9 cellular contexts compared by ENCODE assay signal in the genomic region with DNA sequence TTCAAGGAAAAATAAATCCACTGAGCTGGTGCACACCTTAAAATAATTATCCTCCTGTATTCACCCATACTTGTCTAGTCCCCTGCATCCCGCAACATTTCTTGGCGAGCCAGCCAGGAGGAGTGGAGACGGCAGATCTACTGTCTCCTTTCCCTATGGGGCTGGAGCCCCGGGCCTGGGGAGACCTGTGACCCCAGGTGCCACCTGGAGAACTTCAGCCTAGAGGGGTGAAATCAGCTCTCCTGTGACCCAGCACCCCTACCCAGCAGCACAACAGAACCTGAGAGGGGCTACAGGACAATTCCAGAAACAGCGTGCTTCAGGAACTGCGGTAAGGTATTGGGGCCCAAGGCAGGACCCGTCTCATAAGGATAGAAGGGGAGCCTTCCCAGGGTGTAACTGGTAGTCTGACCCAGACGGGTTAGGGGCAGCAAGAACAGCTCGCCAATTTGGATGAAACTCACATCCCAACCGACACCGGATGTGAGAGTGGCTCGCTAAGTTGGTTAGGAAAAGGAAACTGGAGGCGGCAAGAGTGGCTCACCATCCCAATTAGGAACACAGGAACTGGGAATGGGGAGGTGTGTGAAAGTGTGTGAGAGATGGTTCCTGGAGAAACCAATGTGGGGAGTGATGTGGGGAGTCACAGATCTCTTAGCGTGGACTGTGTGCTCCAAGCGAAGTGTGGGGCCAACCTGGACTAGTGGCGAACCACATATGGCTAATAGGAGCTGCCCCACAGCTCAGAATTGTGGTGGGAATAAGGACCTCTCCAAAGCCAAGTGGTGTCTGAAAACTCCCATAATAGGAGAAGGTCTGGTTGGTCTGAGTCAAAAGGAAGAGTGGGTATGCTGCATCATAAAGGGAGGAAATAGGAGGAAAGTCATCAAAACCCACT. TPM values are rescaled to one million over a fixed set of nuclear protein-coding genes. Genes with fewer than 3 reads are reported as not detected.
DNase-seq lines count a peak whose midpoint lies in the region; ATAC-seq and TF ChIP-seq lines count a peak whose summit lies in the region.
"Had no signal": no experiment of that assay in that cellular context is flagged by ENCODE, and none has a peak within 500 bp of the region (broad histone marks: within the 10 kb centered on the region; RNA-seq: fewer than 3 reads in every experiment).

No MANE protein-coding gene starts in this region.

- H3K4me1 ChIP-seq in upper lobe of left lung = peaks cover 6 to 23% (median 15%) of the 10 kb centered on the region in 4 donors

- H3K27ac ChIP-seq in upper lobe of left lung = peak overlapping the region; percentile 4 to 80 (median 54)

- peak overlapping the region; percentile 46 for H3K27ac Mint-ChIP-seq in activated naive CD4-positive, alpha-beta T cell treated with anti-CD3 and anti-CD28 coated beads, Interleukin-2, amount 10 ng/mL, durations not matched to agents 7 days and 5 days
- no peak overlapping the region for H3K27ac Mint-ChIP-seq in activated naive CD4-positive, alpha-beta T cell treated with anti-CD3 and anti-CD28 coated beads, Interleukin-2, amount 50 U/mL, for 72 hours
- H3K27ac Mint-ChIP-seq in activated naive CD8-positive, alpha-beta T cell treated with anti-CD3 and anti-CD28 coated beads, Interleukin-2, amount 50 U/mL, for 24 hours = no peak overlapping the region
- peak overlapping the region; percentile 50 to 94 (median 86) for H3K27ac Mint-ChIP-seq in naive B cell

- peak overlapping the region; percentile 1 for H3K4me3 Mint-ChIP-seq in activated naive CD4-positive, alpha-beta T cell treated with anti-CD3 and anti-CD28 coated beads, Interleukin-2, amount 10 ng/mL, durations not matched to agents 7 days and 5 days
- H3K4me3 Mint-ChIP-seq in activated naive CD8-positive, alpha-beta T cell treated with anti-CD3 and anti-CD28 coated beads, Interleukin-2, amount 50 U/mL, for 24 hours = peak overlapping the region; percentile 65
- peak overlapping the region in 6 of 8 donors; percentile 78 to 92 (median 90) for H3K4me3 Mint-ChIP-seq in naive B cell

- H3K36me3 ChIP-seq in upper lobe of left lung = no peaks in the 10 kb centered on the region

- H3K4me1 Mint-ChIP-seq in activated naive CD4-positive, alpha-beta T cell treated with anti-CD3 and anti-CD28 coated beads, Interleukin-2, amount 10 ng/mL, durations not matched to agents 7 days and 5 days = peaks cover 21% of the 10 kb centered on the region
- peaks cover 16% of the 10 kb centered on the region for H3K4me1 Mint-ChIP-seq in activated naive CD8-positive, alpha-beta T cell treated with anti-CD3 and anti-CD28 coated beads, Interleukin-2, amount 50 U/mL, for 24 hours
- peaks cover 27 to 29% (median 27%) of the 10 kb centered on the region in 3 donors for H3K4me1 Mint-ChIP-seq in naive B cell

- WGBS in upper lobe of left lung, 2 donors = 91 to 93% methylated on average over 16 of the region's 16 CpGs

- TF ChIP-seq EP300 in upper lobe of left lung (IDR thresholded peaks at IDR 0.05) = no peak

- no peaks in the 10 kb centered on the region for H3K36me3 Mint-ChIP-seq in activated naive CD4-positive, alpha-beta T cell treated with anti-CD3 and anti-CD28 coated beads, Interleukin-2, amount 10 ng/mL, durations not matched to agents 7 days and 5 days
- H3K36me3 Mint-ChIP-seq in activated naive CD4-positive, alpha-beta T cell treated with anti-CD3 and anti-CD28 coated beads, Interleukin-2, amount 50 U/mL, for 72 hours = no peaks in the 10 kb centered on the region
- no peaks in the 10 kb centered on the region for H3K36me3 Mint-ChIP-seq in activated naive CD8-positive, alpha-beta T cell treated with anti-CD3 and anti-CD28 coated beads, Interleukin-2, amount 50 U/mL, for 24 hours (ENCODE audit: low read depth)
- H3K36me3 Mint-ChIP-seq in naive B cell = no peaks in the 10 kb centered on the region

- DNase-seq in activated naive CD4-positive, alpha-beta T cell treated with anti-CD3 and anti-CD28 coated beads, Interleukin-2, amount 10 ng/mL, durations not matched to agents 7 days and 5 days = no peak
- no peak for DNase-seq in activated naive CD4-positive, alpha-beta T cell treated with anti-CD3 and anti-CD28 coated beads, Interleukin-2, amount 50 U/mL, for 72 hours (ENCODE audit: low spot score in 2 of 2)
- no peak for DNase-seq in activated naive CD8-positive, alpha-beta T cell treated with anti-CD3 and anti-CD28 coated beads, Interleukin-2, amount 50 U/mL, for 24 hours
- DNase-seq in naive B cell (no peak), upper lobe of left lung (no peak), OCI-M2 (lab: John Stamatoyannopoulos, UW; ENCODE audit: unreplicated experiment) (no peak)
- DNase-seq in stimulated activated naive CD4-positive, alpha-beta T cell treated with Interleukin-2 at 50 U/mL for 16 hours (lab: John Stamatoyannopoulos, UW) = no peak
- DNase-seq: mesendoderm had no signal

- H3K27me3 ChIP-seq in upper lobe of left lung = no peaks in the 10 kb centered on the region

- peak overlapping the region in 2 of 4 donors; percentile 31 to 38 for H3K4me3 ChIP-seq in upper lobe of left lung

- no peak for ATAC-seq in activated naive CD4-positive, alpha-beta T cell treated with anti-CD3 and anti-CD28 coated beads, Interleukin-2, amount 50 U/mL, for 72 hours
- ATAC-seq in activated naive CD8-positive, alpha-beta T cell treated with anti-CD3 and anti-CD28 coated beads, Interleukin-2, amount 50 U/mL, for 24 hours = no peak
- no peak for ATAC-seq in naive B cell (ENCODE audit: low read depth in 2 of 2)
- no peak for ATAC-seq in upper lobe of left lung (ENCODE audit: low FRiP score in 2 of 2)
- no peak for ATAC-seq in HG02970 (IDR thresholded peaks at IDR 0.05; ENCODE audit: low FRiP score, unreplicated experiment)

- H3K9me3 ChIP-seq in upper lobe of left lung = no peaks in the 10 kb centered on the region

- no peak for TF ChIP-seq POLR2A in upper lobe of left lung (IDR thresholded peaks at IDR 0.05)

- no peaks in the 10 kb centered on the region for H3K9me3 Mint-ChIP-seq in activated naive CD4-positive, alpha-beta T cell treated with anti-CD3 and anti-CD28 coated beads, Interleukin-2, amount 10 ng/mL, durations not matched to agents 7 days and 5 days
- no peaks in the 10 kb centered on the region for H3K9me3 Mint-ChIP-seq in activated naive CD4-positive, alpha-beta T cell treated with anti-CD3 and anti-CD28 coated beads, Interleukin-2, amount 50 U/mL, for 72 hours
- no peaks in the 10 kb centered on the region for H3K9me3 Mint-ChIP-seq in activated naive CD8-positive, alpha-beta T cell treated with anti-CD3 and anti-CD28 coated beads, Interleukin-2, amount 50 U/mL, for 24 hours
- H3K9me3 Mint-ChIP-seq in naive B cell = no peaks in the 10 kb centered on the region

- TF ChIP-seq CTCF in upper lobe of left lung (IDR thresholded peaks at IDR 0.05) = no peak

- peaks cover 50% of the 10 kb centered on the region for H3K27me3 Mint-ChIP-seq in activated naive CD4-positive, alpha-beta T cell treated with anti-CD3 and anti-CD28 coated beads, Interleukin-2, amount 10 ng/mL, durations not matched to agents 7 days and 5 days
- peaks cover 2% of the 10 kb centered on the region for H3K27me3 Mint-ChIP-seq in activated naive CD8-positive, alpha-beta T cell treated with anti-CD3 and anti-CD28 coated beads, Interleukin-2, amount 50 U/mL, for 24 hours
- peaks cover 0 to 10% (median 0%) of the 10 kb centered on the region in 3 donors for H3K27me3 Mint-ChIP-seq in naive B cell

- CTCF ChIA-PET in activated naive CD4-positive, alpha-beta T cell treated with anti-CD3 and anti-CD28 coated beads, Interleukin-2, amount 10 ng/mL, durations not matched to agents 7 days and 5 days (lab: Charles Lee) = interaction anchor here (1.0 to 2.2 kb wide), 5 partner anchors 9 to 156 kb away, joined by 3 to 7 read pairs (median 4); no protein-coding TSS in a partner anchor

RNA-seq across cellular contexts. Expression of gene DENND2A, which starts 15.1 kb away (rescaled TPM):
- total RNA-seq in activated naive CD4-positive, alpha-beta T cell treated with anti-CD3 and anti-CD28 coated beads, Interleukin-2, amount 50 U/mL, for 72 hours = not detected
- polyA plus RNA-seq in naive B cell (ENCODE audit: low read depth in 6 of 6) = under 1 TPM in 2 of 6 donors, not detected in 4; 0.30 to 0.98 TPM
- 10 to 100 TPM in 4 of 6 donors, 1 to 10 TPM in 2; 4.1 to 27.8 (median 12.1) TPM for total RNA-seq in upper lobe of left lung

RNA-seq across cellular contexts. Expression of gene ADCK2, which starts 17.0 kb away (rescaled TPM):
- total RNA-seq in activated naive CD4-positive, alpha-beta T cell treated with anti-CD3 and anti-CD28 coated beads, Interleukin-2, amount 50 U/mL, for 72 hours = 10 to 100 TPM; 13.8 to 25.6 TPM
- 10 to 100 TPM; 24.4 to 38.8 (median 33.7) TPM for polyA plus RNA-seq in naive B cell (ENCODE audit: low read depth in 6 of 6)
- 10 to 100 TPM; 19.4 to 39.8 (median 30.0) TPM for total RNA-seq in upper lobe of left lung

RNA-seq across cellular contexts. Expression of gene NDUFB2, which starts 40.7 kb away (rescaled TPM):
- total RNA-seq in activated naive CD4-positive, alpha-beta T cell treated with anti-CD3 and anti-CD28 coated beads, Interleukin-2, amount 50 U/mL, for 72 hours = 100 to 1,000 TPM; 128 to 147 TPM
- polyA plus RNA-seq in naive B cell (ENCODE audit: low read depth in 6 of 6) = 100 to 1,000 TPM; 298 to 433 (median 362) TPM
- total RNA-seq in upper lobe of left lung = 100 to 1,000 TPM in 5 of 6 donors, 10 to 100 TPM in 1; 51.3 to 204 (median 156) TPM

Comparison
In these comparisons a context has a peak if more than half of its experiments do, and no peak if none do; other contexts are left out.
1. H3K27ac Mint-ChIP-seq: peak in activated naive CD4-positive, alpha-beta T cell treated with anti-CD3 and anti-CD28 coated beads, Interleukin-2, amount 10 ng/mL, durations not matched to agents 7 days and 5 days (single experiment) and naive B cell (6 of 6); none in activated naive CD4-positive, alpha-beta T cell treated with anti-CD3 and anti-CD28 coated beads, Interleukin-2, amount 50 U/mL, for 72 hours (0 of 2) and activated naive CD8-positive, alpha-beta T cell treated with anti-CD3 and anti-CD28 coated beads, Interleukin-2, amount 50 U/mL, for 24 hours (single experiment).
2. H3K4me3 Mint-ChIP-seq: peak in every context shown above with its lines; median percentile 90 in naive B cell; 65 in activated naive CD8-positive, alpha-beta T cell treated with anti-CD3 and anti-CD28 coated beads, Interleukin-2, amount 50 U/mL, for 24 hours; 1 in activated naive CD4-positive, alpha-beta T cell treated with anti-CD3 and anti-CD28 coated beads, Interleukin-2, amount 10 ng/mL, durations not matched to agents 7 days and 5 days.
3. RNA of gene DENND2A, which starts 15.1 kb away (total RNA-seq): 4.1 to 27.8 TPM in upper lobe of left lung; not detected in activated naive CD4-positive, alpha-beta T cell treated with anti-CD3 and anti-CD28 coated beads, Interleukin-2, amount 50 U/mL, for 72 hours; every median in the first group is over 4 times any median in the second.